15 cellular contexts compared by ENCODE assay signal in genomic region chrX:10001496-10001895, GRCh38. TPM values are rescaled to one million over a fixed set of nuclear protein-coding genes. Genes with fewer than 3 reads are reported as not detected.
DNase-seq lines count a peak whose midpoint lies in the region; ATAC-seq and TF ChIP-seq lines count a peak whose summit lies in the region.
"Had no signal": no experiment of that assay in that cellular context is flagged by ENCODE, and none has a peak within 500 bp of the region (broad histone marks: within the 10 kb centered on the region; RNA-seq: fewer than 3 reads in every experiment).

No MANE protein-coding gene starts in this region.

- no peak for ATAC-seq in natural killer cell treated with Interleukin-12 subunit alpha and Interleukin-12 subunit beta and Interleukin-15 and Interleukin-18, amount 100 ng/mL, for 72 hours
- no peak for ATAC-seq in GM21515 (IDR thresholded peaks at IDR 0.05; ENCODE audit: unreplicated experiment)
- ATAC-seq: CD8-positive, alpha-beta T cell; HCT116 had no signal

- no peaks in the 10 kb centered on the region for H3K4me1 ChIP-seq in adipocyte (ENCODE audit: control insufficient read depth, insufficient read depth, low read length)

- H3K27ac Mint-ChIP-seq in natural killer cell treated with Interleukin-12 subunit alpha and Interleukin-12 subunit beta and Interleukin-15 and Interleukin-18, amount 100 ng/mL, for 72 hours: no peak overlapping the region
- H3K27ac Mint-ChIP-seq: CD14-positive monocyte; CD8-positive, alpha-beta T cell had no signal

- no peaks in the 10 kb centered on the region for H3K9me3 ChIP-seq in adipocyte (ENCODE audit: control insufficient read depth, low read length)

- no peak overlapping the region for H3K4me3 ChIP-seq in AG10803 (ENCODE audit: low read length)
- H3K4me3 ChIP-seq in adipocyte (ENCODE audit: low read length): no peak overlapping the region
- no peak overlapping the region for H3K4me3 ChIP-seq in fibroblast of the aortic adventitia (ENCODE audit: low read depth, low read length)
- H3K4me3 ChIP-seq: GM23248 had no signal

- H3K36me3 Mint-ChIP-seq in natural killer cell treated with Interleukin-12 subunit alpha and Interleukin-12 subunit beta and Interleukin-15 and Interleukin-18, amount 100 ng/mL, for 72 hours: no peaks in the 10 kb centered on the region
- H3K36me3 Mint-ChIP-seq: CD14-positive monocyte; CD8-positive, alpha-beta T cell had no signal

- H3K27me3 ChIP-seq in adipocyte (replicated peaks; ENCODE audit: control insufficient read depth, insufficient read depth, low read length): no peaks in the 10 kb centered on the region

- TF ChIP-seq CTCF in AG10803 (conservative IDR thresholded peaks at IDR 0.05; ENCODE audit: low read length): no peak
- no peak for TF ChIP-seq CTCF in fibroblast of the aortic adventitia (IDR thresholded peaks at IDR 0.05; ENCODE audit: insufficient read depth, low read length)

- H3K4me3 Mint-ChIP-seq in natural killer cell treated with Interleukin-12 subunit alpha and Interleukin-12 subunit beta and Interleukin-15 and Interleukin-18, amount 100 ng/mL, for 72 hours: no peak overlapping the region
- H3K4me3 Mint-ChIP-seq: CD14-positive monocyte; CD8-positive, alpha-beta T cell had no signal

- no peak overlapping the region for H3K9ac ChIP-seq in adipocyte (ENCODE audit: low read length)
- H3K9ac ChIP-seq: GM23248 had no signal

- H3K36me3 ChIP-seq in adipocyte (ENCODE audit: control insufficient read depth, insufficient read depth, low read length, severe bottlenecking): no peaks in the 10 kb centered on the region

- H3K27me3 Mint-ChIP-seq in natural killer cell treated with Interleukin-12 subunit alpha and Interleukin-12 subunit beta and Interleukin-15 and Interleukin-18, amount 100 ng/mL, for 72 hours: peaks cover 0 to 9% of the 10 kb centered on the region in 2 donors

- peaks cover 17 to 19% of the 10 kb centered on the region in 2 donors for H3K4me1 Mint-ChIP-seq in natural killer cell treated with Interleukin-12 subunit alpha and Interleukin-12 subunit beta and Interleukin-15 and Interleukin-18, amount 100 ng/mL, for 72 hours (ENCODE audit: low read depth in 2 of 2)

- H3K9me3 Mint-ChIP-seq in natural killer cell treated with Interleukin-12 subunit alpha and Interleukin-12 subunit beta and Interleukin-15 and Interleukin-18, amount 100 ng/mL, for 72 hours: no peaks in the 10 kb centered on the region
- H3K9me3 Mint-ChIP-seq: CD8-positive, alpha-beta T cell had no signal

- DNase-seq in AG10803 (ENCODE audit: low read depth) (peak; percentile 78), adipocyte (ENCODE audit: low read depth) (peak; percentile 24), dermis microvascular lymphatic vessel endothelial cell (ENCODE audit: low read depth in 2 of 2) (peak; percentile 50 to 79), fibroblast of the aortic adventitia (ENCODE audit: low read depth) (peak; percentile 65), NOMO-1 (lab: John Stamatoyannopoulos, UW; ENCODE audit: unreplicated experiment in 2 of 2) (no peak)
- no peak for DNase-seq in natural killer cell treated with Interleukin-12 subunit alpha and Interleukin-12 subunit beta and Interleukin-15 and Interleukin-18, amount 100 ng/mL, for 72 hours (ENCODE audit: low spot score)
- DNase-seq: CD8-positive, alpha-beta T cell; COR-L47; DMS153; DMS79 treated with DMSO at 0.1 percent for 48 hours; GDM1; GM23248 had no signal

RNA-seq across cellular contexts. Expression of gene CLDN34, which starts 34.3 kb away (rescaled TPM):
- total RNA-seq in dermis microvascular lymphatic vessel endothelial cell (0.13 TPM in 1 of 2 replicates, not detected in the other), fibroblast of the aortic adventitia (ENCODE audit: low replicate concordance) (not detected in 2 replicates)
- total RNA-seq in natural killer cell treated with Interleukin-12 subunit alpha and Interleukin-12 subunit beta and Interleukin-15 and Interleukin-18, amount 100 ng/mL, for 72 hours: not detected
- total RNA-seq: CD8-positive, alpha-beta T cell; GM23248 had no signal

Comparison
In these comparisons a context has a peak if more than half of its experiments do, and no peak if none do; other contexts are left out.
1. DNase-seq: peak in AG10803 (single experiment), adipocyte (single experiment), dermis microvascular lymphatic vessel endothelial cell (2 of 2) and fibroblast of the aortic adventitia (single experiment); none in natural killer cell treated with Interleukin-12 subunit alpha and Interleukin-12 subunit beta and Interleukin-15 and Interleukin-18, amount 100 ng/mL, for 72 hours (single experiment) and NOMO-1 (0 of 2).